In genomic region chr3:159273608-159274007, GRCh38 we compare ENCODE assay signal across 8 cellular contexts.
DNase-seq lines count a peak whose midpoint lies in the region; ATAC-seq, FAIRE-seq and TF ChIP-seq lines count a peak whose summit lies in the region.

No MANE protein-coding gene starts in this region.

- TF ChIP-seq CTCF in psoas muscle (IDR thresholded peaks at IDR 0.05), result no peak

- H3K4me1 ChIP-seq in adipocyte (ENCODE audit: control insufficient read depth, insufficient read depth, low read length), result no peaks in the 10 kb centered on the region
- H3K4me1 ChIP-seq in psoas muscle, result no peaks in the 10 kb centered on the region

- DNase-seq in COLO829 (ENCODE audit: low spot score) (peak; percentile 20), HTR-8/SVneo (ENCODE audit: insufficient read length, low spot score) (peak; percentile 29), adipocyte (ENCODE audit: low read depth) (peak; percentile 73), islet precursor cell (peak; percentile 78), psoas muscle (no peak), NCI-H526 treated with DMSO at 0.1 percent for 48 hours (lab: John Stamatoyannopoulos, UW) (no peak)

- H3K9me3 ChIP-seq in adipocyte (ENCODE audit: control insufficient read depth, low read length), result no peaks in the 10 kb centered on the region
- H3K9me3 ChIP-seq in psoas muscle, result no peaks in the 10 kb centered on the region

- no peaks in the 10 kb centered on the region for H3K27me3 ChIP-seq in adipocyte (replicated peaks; ENCODE audit: control insufficient read depth, insufficient read depth, low read length)
- no peaks in the 10 kb centered on the region for H3K27me3 ChIP-seq in psoas muscle (ENCODE audit: insufficient read depth in 3 of 3, low read length in 2 of 3)

- 7 to 8% (median 8%) methylated on average over 6 of the region's 6 CpGs for WGBS in psoas muscle, 3 donors

- H3K4me3 ChIP-seq in adipocyte (ENCODE audit: low read length) (no peak overlapping the region), psoas muscle (no peak overlapping the region)

- no peaks in the 10 kb centered on the region for H3K36me3 ChIP-seq in adipocyte (ENCODE audit: control insufficient read depth, insufficient read depth, low read length, severe bottlenecking)
- no peaks in the 10 kb centered on the region for H3K36me3 ChIP-seq in psoas muscle (ENCODE audit: insufficient read depth in 1 of 2, low read depth in 1 of 2)

- ATAC-seq in psoas muscle (no peak), GM18909 (IDR thresholded peaks at IDR 0.05; ENCODE audit: poor library complexity, unreplicated experiment) (no peak), HG03439 (IDR thresholded peaks at IDR 0.05; ENCODE audit: unreplicated experiment) (no peak)

- FAIRE-seq in HTR-8/SVneo (lab: Jason Lieb, UNC), result no peak

- H3K9ac ChIP-seq in adipocyte (ENCODE audit: low read length), result no peak overlapping the region

- intact Hi-C loops in psoas muscle (cut with DNase I), result no loop called here

- H3K27ac ChIP-seq in psoas muscle, result no peak overlapping the region

Comparison
In these comparisons a context has a peak if more than half of its experiments do, and no peak if none do; other contexts are left out.
1. DNase-seq: peak in COLO829 (single experiment), HTR-8/SVneo (single experiment), adipocyte (single experiment) and islet precursor cell (single experiment); none in psoas muscle (0 of 2) and NCI-H526 treated with DMSO at 0.1 percent for 48 hours (single experiment).